In genomic region chr10:132489053-132489703, GRCh38 we compare ENCODE assay signal across 21 cellular contexts. TPM values are rescaled to one million over a fixed set of nuclear protein-coding genes. Genes with fewer than 3 reads are reported as not detected.
A peak's percentile ranks its signal among the peaks of the same experiment; 100 is the strongest.
DNase-seq lines count a peak whose midpoint lies in the region; ATAC-seq, FAIRE-seq and TF ChIP-seq lines count a peak whose summit lies in the region.
"Had no signal": no experiment of that assay in that cellular context is flagged by ENCODE, and none has a peak within 500 bp of the region (broad histone marks: within the 10 kb centered on the region; RNA-seq: fewer than 3 reads in every experiment).

No MANE protein-coding gene starts in this region.

- CTCF ChIA-PET in HepG2 (lab: Yijun Ruan, JAX; ENCODE audit: low intra/inter-chr PET ratio, low total read pairs): no interaction called here

- H4K91ac ChIP-seq in neuronal stem cell (ENCODE audit: low read depth, low read length, poor library complexity): no peak overlapping the region

- intact Hi-C loops in HepG2 (cut with micrococcal nuclease; ENCODE audit: unreplicated experiment): no loop called here

- H3K79me2 ChIP-seq in HepG2 (ENCODE audit: insufficient read depth, low read length): no peaks in the 10 kb centered on the region
- H3K79me2 ChIP-seq: hepatocyte had no signal

- BruUV-seq in HepG2 (replicated peaks; lab: Mats Ljungman, UMichigan): no TSS peak

- no peak for TF ChIP-seq EP300 in HepG2 (IDR thresholded peaks at IDR 0.05; ENCODE audit: low read depth in 2 of 2, low read length in 2 of 2)
- no peak for TF ChIP-seq EP300 in HepG2 (CRISPR knock-in tag; IDR thresholded peaks at IDR 0.05; ENCODE audit: borderline replicate concordance)

- WGBS in neuronal stem cell (ENCODE audit: extremely low coverage in 2 of 2, insufficient read length in 2 of 2, insufficient replicate concordance in 1 of 2), 2 donors: no CpG with 5 or more reads among the region's 21 CpGs
- WGBS in HepG2 (ENCODE audit: low lambda C conversion rate): 45% methylated on average over 18 of the region's 21 CpGs

- H3K27ac ChIP-seq in neuronal stem cell (replicated peaks; ENCODE audit: low read length) (no peak overlapping the region), HepG2 (ENCODE audit: extremely low read length, insufficient read depth, low read length) (no peak overlapping the region)
- H3K27ac ChIP-seq: epithelial cell of prostate, hepatocyte, HL-60 had no signal

- TF ChIP-seq POLR2A in HepG2 (IDR thresholded peaks at IDR 0.05; ENCODE audit: insufficient read depth in 1 of 2, low read depth in 2 of 2, low read length in 2 of 2): no peak

- peak; percentile 70 for DNase-seq in AG08396 (ENCODE audit: low spot score)
- peak; percentile 46 for DNase-seq in H7
- DNase-seq in choroid plexus epithelial cell (ENCODE audit: low read depth): peak; percentile 80
- no peak for DNase-seq in neuronal stem cell (ENCODE audit: low spot score)
- no peak for DNase-seq in stimulated activated naive CD4-positive, alpha-beta T cell treated with Interleukin-2 at 50 U/mL for 16 hours (lab: John Stamatoyannopoulos, UW)
- DNase-seq in stimulated activated CD8-positive, alpha-beta memory T cell treated with anti-CD3 and anti-CD28 coated beads, Interleukin-4, amount 100 ng/mL, for 48 hours: no peak
- no peak for DNase-seq in NCI-H226
- no peak for DNase-seq in HepG2 (ENCODE audit: low spot score)
- DNase-seq: activated CD8-positive, alpha-beta memory T cell treated with anti-CD3 and anti-CD28 coated beads, Interleukin-2, amount 50 U/mL, for 48 hours; BE2C; DND-41; NCI-H2029 treated with DMSO at 0.1 percent for 48 hours; NCI-H69; nephron progenitor cell; T-helper 1 cell had no signal

- peak overlapping the region; percentile 59 for H3K23ac ChIP-seq in neuronal stem cell (ENCODE audit: low read depth, low read length, poor library complexity)

- H3K27me3 ChIP-seq in H7 (ENCODE audit: control insufficient read depth, insufficient read depth, low read length) (no peaks in the 10 kb centered on the region), neuronal stem cell (ENCODE audit: control insufficient read depth in 3 of 3, insufficient read depth in 3 of 3, low read depth in 1 of 3, low read length in 3 of 3) (no peaks in the 10 kb centered on the region), HepG2 (ENCODE audit: control insufficient read depth in 1 of 2, insufficient read depth in 2 of 2, low read length in 2 of 2) (peaks cover 18 to 63% of the 10 kb centered on the region in 2 experiments)
- H3K27me3 ChIP-seq: BE2C, hepatocyte had no signal

- H4K20me1 ChIP-seq in HepG2 (ENCODE audit: insufficient read depth, low read length): no peaks in the 10 kb centered on the region

- FAIRE-seq in HepG2 (lab: Jason Lieb, UNC): no peak
- FAIRE-seq: GM12878 had no signal

- H4K8ac ChIP-seq in neuronal stem cell (ENCODE audit: low read depth, low read length): no peak overlapping the region

- peak overlapping the region; percentile 1 for H3K18ac ChIP-seq in neuronal stem cell (ENCODE audit: low read length)

- peaks cover 6 to 12% of the 10 kb centered on the region in 2 donors for H3K4me1 ChIP-seq in neuronal stem cell (ENCODE audit: control insufficient read depth in 2 of 2, insufficient read depth in 1 of 2, low read depth in 1 of 2, low read length in 2 of 2)
- no peaks in the 10 kb centered on the region for H3K4me1 ChIP-seq in HepG2 (ENCODE audit: insufficient read depth, low read length)
- H3K4me1 ChIP-seq: BE2C had no signal

- no peaks in the 10 kb centered on the region for H3K79me1 ChIP-seq in neuronal stem cell (ENCODE audit: low read depth, low read length)

- H2BK12ac ChIP-seq in neuronal stem cell (ENCODE audit: low read length): no peak overlapping the region

- POLR2A ChIA-PET in HepG2 (lab: Yijun Ruan, JAX): interaction anchor here (1.2 kb wide), 1 partner anchor 29 kb away, joined by 3 read pairs; no protein-coding TSS in a partner anchor

- H3K9ac ChIP-seq in neuronal stem cell (ENCODE audit: low read depth, low read length, poor library complexity) (no peak overlapping the region), HepG2 (ENCODE audit: insufficient read depth, low read depth, low read length) (no peak overlapping the region)

- no peak overlapping the region for H2BK120ac ChIP-seq in neuronal stem cell (ENCODE audit: low read depth, low read length)

- in situ Hi-C loops in HepG2 (cut with HindIII; ENCODE audit: extremely low pct_ligation_motif_present, low pct_unique_long_range_greater_than_20kb): no loop called here

- H3K9me3 ChIP-seq in neuronal stem cell (replicated peaks in 1 of 2; ENCODE audit: control insufficient read depth in 2 of 2, insufficient read depth in 1 of 2, low read depth in 1 of 2, low read length in 2 of 2) (no peaks in the 10 kb centered on the region), HepG2 (ENCODE audit: low read length) (no peaks in the 10 kb centered on the region)
- H3K9me3 ChIP-seq: BE2C had no signal

- H2BK5ac ChIP-seq in neuronal stem cell (ENCODE audit: low read length): no peak overlapping the region

- no peak overlapping the region for H3K4ac ChIP-seq in neuronal stem cell (ENCODE audit: low read length)

- H2AK5ac ChIP-seq in neuronal stem cell (ENCODE audit: low read depth, low read length): peak overlapping the region; percentile 89

- H2BK15ac ChIP-seq in neuronal stem cell (ENCODE audit: low read length): no peak overlapping the region

- no peak for ATAC-seq in HepG2
- ATAC-seq: activated CD4-positive, CD25-positive, alpha-beta regulatory T cell treated with anti-CD3 and anti-CD28 coated beads, Interleukin-2, amount 50 U/mL, for 24 hours; GM12878 had no signal

- H3K4me2 ChIP-seq in neuronal stem cell (ENCODE audit: insufficient read depth, low read length, poor library complexity, severe bottlenecking) (no peak overlapping the region), HepG2 (ENCODE audit: low read depth, low read length) (no peak overlapping the region)
- H3K4me2 ChIP-seq: hepatocyte had no signal

- H3K36me3 ChIP-seq in H7 (replicated peaks; ENCODE audit: control insufficient read depth, insufficient read depth, low read length) (no peaks in the 10 kb centered on the region), neuronal stem cell (replicated peaks in 1 of 2; ENCODE audit: control insufficient read depth in 2 of 2, insufficient read depth in 2 of 2, low read length in 2 of 2) (no peaks in the 10 kb centered on the region), HepG2 (replicated peaks in 1 of 2; ENCODE audit: control insufficient read depth in 1 of 2, insufficient read depth in 2 of 2, low read length in 2 of 2) (no peaks in the 10 kb centered on the region)
- H3K36me3 ChIP-seq: BE2C had no signal

- H3K4me3 ChIP-seq in H7 (ENCODE audit: insufficient read depth, low read depth, low read length): no peak overlapping the region
- no peak overlapping the region for H3K4me3 ChIP-seq in choroid plexus epithelial cell (ENCODE audit: low read depth, low read length)
- H3K4me3 ChIP-seq in neuronal stem cell (ENCODE audit: low read length in 2 of 2): no peak overlapping the region
- no peak overlapping the region for H3K4me3 ChIP-seq in HepG2 (replicated peaks in 1 of 3; ENCODE audit: insufficient read depth in 1 of 3, low read depth in 2 of 3, low read length in 3 of 3)
- H3K4me3 ChIP-seq: GM12878, hepatocyte, lung had no signal

- H3K14ac ChIP-seq in neuronal stem cell (ENCODE audit: low read length): peak overlapping the region; percentile 63

- H2AFZ ChIP-seq in neuronal stem cell (ENCODE audit: low read length) (no peak overlapping the region), HepG2 (ENCODE audit: low read length) (no peak overlapping the region)
- H2AFZ ChIP-seq: hepatocyte had no signal

- TF ChIP-seq CTCF in choroid plexus epithelial cell (conservative IDR thresholded peaks at IDR 0.05; ENCODE audit: low read depth, low read length) (no peak), HepG2 (CRISPR knock-in tag; IDR thresholded peaks at IDR 0.05) (no peak)

- no peak for TF ChIP-seq RAD21 in HepG2 (CRISPR knock-in tag; IDR thresholded peaks at IDR 0.05)

TF ChIP-seq in HepG2, 621 proteins besides CTCF, POLR2A, EP300 and RAD21 (continues in another document):
- TF ChIP-seq ZNF556 (CRISPR knock-in tag; IDR thresholded peaks at IDR 0.05; ENCODE audit: borderline replicate concordance): no peak
- no peak for TF ChIP-seq ZSCAN22 (CRISPR knock-in tag; IDR thresholded peaks at IDR 0.05)
- no peak for TF ChIP-seq TBX3 (IDR thresholded peaks at IDR 0.05; ENCODE audit: borderline replicate concordance)
- TF ChIP-seq DBP (CRISPR knock-in tag; IDR thresholded peaks at IDR 0.05; ENCODE audit: not compliant biosample characterization): no peak

RNA-seq across cellular contexts. Expression of gene INPP5A, which starts 48.4 kb away (rescaled TPM):
- 21.0 and 29.2 TPM in 2 replicates for total RNA-seq in H7 (2014; rRNA removed; shearing (Covaris generic))
- 13.4 TPM for polyA plus RNA-seq in neuronal stem cell (2013, experiment 1 of 2)
- 13.7 TPM for polyA plus RNA-seq in neuronal stem cell (2013, experiment 2 of 2)
- total RNA-seq in HepG2 (2016; rRNA removed; fragmentation: Illumina TruSeq; extraction: Trizol): 37.9 and 46.8 TPM in 2 replicates
- total RNA-seq in HepG2 (2016; cell fraction: cytosol; rRNA removed; fragmentation: Illumina TruSeq; extraction: Trizol; ENCODE audit: low read depth): 52.6 and 54.7 TPM in 2 replicates
- total RNA-seq in HepG2 (2016; cell fraction: insoluble cytoplasmic fraction; rRNA removed; fragmentation: Illumina TruSeq; extraction: Trizol): 38.3 and 42.5 TPM in 2 replicates
- total RNA-seq in HepG2 (2016; cell fraction: membrane; rRNA removed; fragmentation: Illumina TruSeq; extraction: Trizol): 103 and 110 TPM in 2 replicates
- 15.7 and 18.8 TPM in 2 replicates for total RNA-seq in HepG2 (2016; cell fraction: nucleus; rRNA removed; fragmentation: Illumina TruSeq; extraction: Trizol)
- polyA plus RNA-seq in HepG2 (2011; rRNA removed): 17.5 and 19.5 TPM in 2 replicates
- polyA plus RNA-seq in HepG2 (2011; cell fraction: cytosol; rRNA removed): 16.7 and 18.4 TPM in 2 replicates
- polyA plus RNA-seq in HepG2 (2011; cell fraction: nucleus; rRNA removed): 14.6 and 14.9 TPM in 2 replicates
- 15.8 and 18.2 TPM in 2 replicates for polyA plus RNA-seq in HepG2 (2012)
- polyA plus RNA-seq in HepG2 (2016; cell fraction: cytosol; fragmentation: Illumina TruSeq; extraction: Trizol; ENCODE audit: low read depth): 49.5 and 52.9 TPM in 2 replicates
- polyA plus RNA-seq in HepG2 (2016; cell fraction: insoluble cytoplasmic fraction; fragmentation: Illumina TruSeq; extraction: Trizol; ENCODE audit: low read depth): 40.7 and 47.8 TPM in 2 replicates
- 97.2 and 97.6 TPM in 2 replicates for polyA plus RNA-seq in HepG2 (2016; cell fraction: membrane; fragmentation: Illumina TruSeq; extraction: Trizol; ENCODE audit: low read depth)
- polyA plus RNA-seq in HepG2 (2016; cell fraction: nucleus; fragmentation: Illumina TruSeq; extraction: Trizol; ENCODE audit: insufficient read depth, low read depth): 25.8 and 27.0 TPM in 2 replicates
- polyA minus RNA-seq in HepG2 (2011; rRNA and poly(A)+ RNA removed; ENCODE audit: low replicate concordance): 17.0 and 32.5 TPM in 2 replicates
- polyA minus RNA-seq in HepG2 (2011; cell fraction: cytosol; rRNA and poly(A)+ RNA removed): 16.4 and 21.7 TPM in 2 replicates
- 19.1 and 20.6 TPM in 2 replicates for polyA minus RNA-seq in HepG2 (2011; cell fraction: nucleus; rRNA and poly(A)+ RNA removed)

Comparison
In these comparisons a context has a peak if more than half of its experiments do, and no peak if none do; other contexts are left out.
1. DNase-seq: peak in AG08396 (single experiment), H7 (single experiment) and choroid plexus epithelial cell (single experiment); none in neuronal stem cell (single experiment), stimulated activated naive CD4-positive, alpha-beta T cell treated with Interleukin-2 at 50 U/mL for 16 hours (single experiment), stimulated activated CD8-positive, alpha-beta memory T cell treated with anti-CD3 and anti-CD28 coated beads, Interleukin-4, amount 100 ng/mL, for 48 hours (single experiment), NCI-H226 (single experiment) and HepG2 (single experiment).